1 cellular context compared by ENCODE assay signal in the genomic region with DNA sequence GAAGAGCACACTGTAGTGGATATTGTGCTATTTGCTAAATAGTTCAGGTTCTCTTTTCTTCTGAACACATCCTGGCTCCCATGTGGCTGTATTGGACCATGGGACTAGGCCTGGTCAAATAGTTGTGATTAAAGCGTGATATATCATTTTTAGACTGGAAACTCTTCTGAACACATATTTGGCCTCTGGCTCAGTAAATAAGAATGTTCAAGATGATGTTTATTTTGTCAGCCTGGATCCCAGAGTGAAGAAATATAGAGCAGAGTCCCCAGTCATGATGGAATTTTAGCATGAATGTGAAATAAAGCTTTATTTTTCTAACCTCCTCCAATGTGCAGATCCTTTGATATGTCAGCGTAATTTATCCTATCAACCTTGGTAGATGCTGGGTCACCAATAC.
A peak's percentile ranks its signal among the peaks of the same experiment; 100 is the strongest.
TF ChIP-seq lines count a peak whose summit lies in the region.

No MANE protein-coding gene starts in this region.

TF ChIP-seq in liver, 16 proteins besides CTCF, POLR2A, EP300 and RAD21 (continued from another document):
- TF ChIP-seq, protein P1, sequence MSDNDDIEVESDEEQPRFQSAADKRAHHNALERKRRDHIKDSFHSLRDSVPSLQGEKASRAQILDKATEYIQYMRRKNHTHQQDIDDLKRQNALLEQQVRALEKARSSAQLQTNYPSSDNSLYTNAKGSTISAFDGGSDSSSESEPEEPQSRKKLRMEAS (IDR thresholded peaks at IDR 0.05), result peak; percentile 35
